13 cellular contexts compared by ENCODE assay signal in genomic region chr12:106417926-106418910, GRCh38.
DNase-seq lines count a peak whose midpoint lies in the region; ATAC-seq, FAIRE-seq and TF ChIP-seq lines count a peak whose summit lies in the region.
"Had no signal": no experiment of that assay in that cellular context is flagged by ENCODE, and none has a peak within 500 bp of the region (broad histone marks: within the 10 kb centered on the region; RNA-seq: fewer than 3 reads in every experiment).

No MANE protein-coding gene starts in this region.

- no peaks in the 10 kb centered on the region for H3K27me3 Mint-ChIP-seq in GM23338 (ENCODE audit: insufficient read depth, low read depth, poor library complexity)

- H3K79me2 ChIP-seq in SK-N-SH (ENCODE audit: insufficient read depth), result no peaks in the 10 kb centered on the region
- no peaks in the 10 kb centered on the region for H3K79me2 ChIP-seq in trophoblast cell (ENCODE audit: control insufficient read depth, insufficient read depth, low read length, poor library complexity)
- no peaks in the 10 kb centered on the region for H3K79me2 ChIP-seq in GM23338 (replicated peaks; ENCODE audit: insufficient read depth)

- FAIRE-seq in GM12892 (lab: Jason Lieb, UNC), result no peak

- peaks cover 0 to 15% of the 10 kb centered on the region in 2 experiments; a peak in 2 of 4 replicates for H3K4me1 ChIP-seq in SK-N-SH (ENCODE audit: control insufficient read depth in 1 of 2, insufficient read depth in 2 of 2, low read depth in 1 of 2, low read length in 1 of 2)
- peaks cover 4 to 6% of the 10 kb centered on the region in 2 experiments for H3K4me1 ChIP-seq in trophoblast cell (ENCODE audit: control insufficient read depth in 1 of 2, insufficient read depth in 2 of 2, low read length in 2 of 2)
- no peaks in the 10 kb centered on the region for H3K4me1 ChIP-seq in GM23338 (ENCODE audit: insufficient read depth)
- H3K4me1 ChIP-seq: transverse colon had no signal

- H3K9me3 ChIP-seq in SK-N-SH (no peaks in the 10 kb centered on the region), trophoblast cell (ENCODE audit: insufficient read depth, low read depth, low read length) (no peaks in the 10 kb centered on the region)
- H3K9me3 ChIP-seq: esophagus muscularis mucosa, transverse colon had no signal

- peak in 1 of 2 experiments; percentile 47; a peak in 1 of 4 replicates for TF ChIP-seq EP300 in SK-N-SH (IDR thresholded peaks at IDR 0.05; ENCODE audit: borderline replicate concordance in 1 of 2, low read depth in 1 of 2, low read length in 1 of 2)

- TF ChIP-seq POLR2A in GM12892 (IDR thresholded peaks at IDR 0.05; ENCODE audit: low read depth, low read length), result no peak

- H4K12ac ChIP-seq in trophoblast cell (ENCODE audit: low read depth, low read length), result no peak overlapping the region

- no peak overlapping the region for H2AFZ ChIP-seq in SK-N-SH (ENCODE audit: low read depth)
- H2AFZ ChIP-seq in trophoblast cell (ENCODE audit: insufficient read depth, low read length, poor library complexity), result no peak overlapping the region
- no peak overlapping the region for H2AFZ ChIP-seq in GM23338

- no peak overlapping the region for H3K27ac Mint-ChIP-seq in GM23338

- no peak overlapping the region for H3K4me3 Mint-ChIP-seq in GM23338

- no peaks in the 10 kb centered on the region for H3K9me3 Mint-ChIP-seq in GM23338

- H3K79me1 ChIP-seq in trophoblast cell (ENCODE audit: low read length), result peaks cover 4% of the 10 kb centered on the region

- no peak overlapping the region for H3K23ac ChIP-seq in trophoblast cell (ENCODE audit: low read length)

- H3K27ac ChIP-seq in SK-N-SH (ENCODE audit: low read depth in 2 of 2, low read length in 1 of 2) (peak overlapping the region in 1 of 2 experiments; percentile 65; a peak in 3 of 4 replicates), trophoblast cell (ENCODE audit: low read depth, low read length) (peak overlapping the region; percentile 11), GM23338 (ENCODE audit: low read depth) (no peak overlapping the region)
- H3K27ac ChIP-seq: esophagus muscularis mucosa, transverse colon had no signal

- DNase-seq in GM03348 (ENCODE audit: low spot score), result peak; percentile 66
- no peak for DNase-seq in SK-N-SH
- DNase-seq in fibroblast of mammary gland (ENCODE audit: low read depth), result peak; percentile 69
- peak; percentile 17 to 80 for DNase-seq in trophoblast cell
- DNase-seq in GM23338 (ENCODE audit: low spot score), result no peak
- DNase-seq in Kasumi-1 (lab: John Stamatoyannopoulos, UW), result no peak
- DNase-seq in GM12892 (ENCODE audit: insufficient read length), result no peak
- DNase-seq: activated naive CD4-positive, alpha-beta T cell; NCI-H69; stimulated activated CD4-positive, alpha-beta T cell treated with anti-CD3 and anti-CD28 coated beads, Interleukin-2, amount 100 ng/mL, for 48 hours; transverse colon had no signal

- H3K4ac ChIP-seq in trophoblast cell (ENCODE audit: low read depth, low read length), result no peak overlapping the region

- H2AK5ac ChIP-seq in trophoblast cell (ENCODE audit: low read length), result peak overlapping the region; percentile 91

- H3K4me3 ChIP-seq in SK-N-SH (ENCODE audit: low read depth in 2 of 2, low read length in 1 of 2), result no peak overlapping the region
- H3K4me3 ChIP-seq in fibroblast of mammary gland (ENCODE audit: control insufficient read depth, low read depth, low read length), result no peak overlapping the region
- H3K4me3 ChIP-seq in trophoblast cell (ENCODE audit: low read depth, low read length), result no peak overlapping the region
- no peak overlapping the region for H3K4me3 ChIP-seq in GM23338
- H3K4me3 ChIP-seq: esophagus muscularis mucosa, transverse colon had no signal

- TF ChIP-seq RAD21 in SK-N-SH (IDR thresholded peaks at IDR 0.05; ENCODE audit: low read length), result no peak

- 90% methylated on average over 7 of the region's 7 CpGs for WGBS in SK-N-SH (ENCODE audit: low lambda C conversion rate)
- WGBS in trophoblast cell (ENCODE audit: extremely low coverage, insufficient coverage, insufficient read length), result no CpG with 5 or more reads among the region's 7 CpGs

- no peak overlapping the region for H3K18ac ChIP-seq in trophoblast cell (ENCODE audit: low read length)

- peak overlapping the region; percentile 7; the same call in 1 of the 2 replicates for H3K9ac ChIP-seq in SK-N-SH
- H3K9ac ChIP-seq in trophoblast cell (ENCODE audit: low read length), result no peak overlapping the region

- TF ChIP-seq CTCF in SK-N-SH (IDR thresholded peaks at IDR 0.05) (no peak), fibroblast of mammary gland (conservative IDR thresholded peaks at IDR 0.05; ENCODE audit: control insufficient read depth, insufficient read depth, low read depth, low read length) (no peak), GM23338 (conservative IDR thresholded peaks at IDR 0.05; ENCODE audit: low read depth in 2 of 2) (no peak)

- peak overlapping the region; percentile 59 for H3K4me2 ChIP-seq in SK-N-SH
- H3K4me2 ChIP-seq in trophoblast cell (ENCODE audit: low read length), result no peak overlapping the region
- H3K4me2 ChIP-seq in GM23338, result no peak overlapping the region

- ATAC-seq in HG03439 (IDR thresholded peaks at IDR 0.05; ENCODE audit: unreplicated experiment) (no peak), GM23338 (no peak; the same call in 2 of the 3 replicates)

- peaks cover 3% of the 10 kb centered on the region; the same call in 1 of the 3 replicates for H3K36me3 Mint-ChIP-seq in GM23338 (ENCODE audit: low read depth)

- 0 out of 2 replicates have a peak, but pooled peaks cover 4% of the 10 kb centered on the region for H3K9me2 ChIP-seq in SK-N-SH
- H3K9me2 ChIP-seq in GM23338 (ENCODE audit: insufficient read depth), result no peaks in the 10 kb centered on the region

- H2BK5ac ChIP-seq in trophoblast cell (ENCODE audit: low read depth, low read length, poor library complexity), result peak overlapping the region; percentile 63

- POLR2A ChIA-PET in SK-N-SH (lab: Yijun Ruan, JAX), result no interaction called here

- peak overlapping the region; percentile 56 for H3K14ac ChIP-seq in trophoblast cell (ENCODE audit: low read length)

- H3F3A ChIP-seq in SK-N-SH (replicated peaks; ENCODE audit: insufficient read depth) (peaks cover 25% of the 10 kb centered on the region), GM23338 (replicated peaks; ENCODE audit: low read depth) (no peaks in the 10 kb centered on the region)

- peaks cover 14% of the 10 kb centered on the region; the same call in 2 of the 3 replicates for H3K4me1 Mint-ChIP-seq in GM23338

- H3K27me3 ChIP-seq in SK-N-SH (ENCODE audit: insufficient read depth) (no peaks in the 10 kb centered on the region), trophoblast cell (ENCODE audit: insufficient read depth, low read length) (no peaks in the 10 kb centered on the region), GM23338 (ENCODE audit: insufficient read depth) (no peaks in the 10 kb centered on the region)
- H3K27me3 ChIP-seq: esophagus muscularis mucosa, transverse colon had no signal

- peak overlapping the region; percentile 24 for H4K91ac ChIP-seq in trophoblast cell (ENCODE audit: low read depth, low read length)

- H3K36me3 ChIP-seq in SK-N-SH (replicated peaks in 1 of 2; ENCODE audit: control insufficient read depth in 1 of 2, insufficient read depth in 2 of 2, low read length in 1 of 2) (peaks cover 13 to 22% of the 10 kb centered on the region in 2 experiments), trophoblast cell (ENCODE audit: control insufficient read depth in 1 of 2, insufficient read depth in 2 of 2, low read length in 2 of 2) (no peaks in the 10 kb centered on the region), GM23338 (ENCODE audit: insufficient read depth) (no peaks in the 10 kb centered on the region)

- peak overlapping the region; percentile 65 for H4K8ac ChIP-seq in trophoblast cell (ENCODE audit: low read depth, low read length)

- CTCF ChIA-PET in SK-N-SH (lab: Yijun Ruan, JAX), result interaction anchor here (1.0 to 1.6 kb wide), 3 partner anchors 13 to 501 kb away, joined by 3 to 4 read pairs (median 4); no protein-coding TSS in a partner anchor

- H2BK12ac ChIP-seq in trophoblast cell (ENCODE audit: low read length), result peak overlapping the region; percentile 80

- H2BK120ac ChIP-seq in trophoblast cell (ENCODE audit: insufficient read depth, low read length, poor library complexity), result no peak overlapping the region

- H4K20me1 ChIP-seq in SK-N-SH (ENCODE audit: insufficient read depth) (no peaks in the 10 kb centered on the region), GM23338 (replicated peaks; ENCODE audit: insufficient read depth) (no peaks in the 10 kb centered on the region)

TF ChIP-seq in SK-N-SH, 30 proteins besides CTCF, POLR2A, EP300 and RAD21 (continues in another document):
- peak; percentile 20; the same call in 1 of the 2 replicates for TF ChIP-seq TEAD4 (IDR thresholded peaks at IDR 0.05; ENCODE audit: borderline replicate concordance, insufficient read depth)
- no peak; the same call in 1 of the 2 replicates for TF ChIP-seq POLR2AphosphoS5 (IDR thresholded peaks at IDR 0.05; ENCODE audit: low read depth, low read length)
- TF ChIP-seq MXI1 (IDR thresholded peaks at IDR 0.05; ENCODE audit: low read depth, low read length), result no peak

TF ChIP-seq in GM23338, 12 proteins besides CTCF, POLR2A, EP300 and RAD21 (continues in another document):
- TF ChIP-seq ETS1 (IDR thresholded peaks at IDR 0.05) (no peak), ZNF331 (CRISPR knock-in tag; IDR thresholded peaks at IDR 0.05; ENCODE audit: low read depth) (no peak), ZNF114 (CRISPR knock-in tag; IDR thresholded peaks at IDR 0.05) (no peak)

Comparison
In these comparisons a context has a peak if more than half of its experiments do, and no peak if none do; other contexts are left out.
1. DNase-seq: peak in GM03348 (single experiment), fibroblast of mammary gland (single experiment) and trophoblast cell (2 of 2); none in SK-N-SH (single experiment), GM23338 (single experiment), Kasumi-1 (0 of 2) and GM12892 (single experiment).